Comparison of ENCODE assay signal across 2 cellular contexts in the genomic region with DNA sequence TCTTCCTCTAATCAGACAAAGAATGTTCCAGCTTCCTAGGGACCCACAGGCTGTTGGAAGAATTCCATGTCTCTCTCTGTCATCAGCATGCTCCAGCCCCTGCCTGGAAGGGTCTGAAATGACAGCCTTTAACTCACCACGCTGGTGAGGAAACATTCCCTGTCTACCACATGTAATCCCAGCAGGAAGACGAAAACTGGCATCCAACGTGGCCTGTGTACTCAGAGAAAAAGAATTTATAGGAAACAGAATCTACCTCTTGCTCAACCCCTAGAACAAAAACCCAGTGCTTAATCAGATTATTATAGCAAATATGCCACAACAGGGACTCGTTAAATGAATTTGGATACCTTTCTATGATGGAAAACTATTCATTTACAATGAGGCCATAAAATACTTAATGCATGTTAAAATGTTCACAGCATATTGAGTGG.
TF ChIP-seq lines count a peak whose summit lies in the region.

No MANE protein-coding gene starts in this region.

TF ChIP-seq in HEK293, 187 proteins besides CTCF, POLR2A, EP300 and RAD21 (continued from another document and continues in another):
- TF ChIP-seq, protein P1, sequence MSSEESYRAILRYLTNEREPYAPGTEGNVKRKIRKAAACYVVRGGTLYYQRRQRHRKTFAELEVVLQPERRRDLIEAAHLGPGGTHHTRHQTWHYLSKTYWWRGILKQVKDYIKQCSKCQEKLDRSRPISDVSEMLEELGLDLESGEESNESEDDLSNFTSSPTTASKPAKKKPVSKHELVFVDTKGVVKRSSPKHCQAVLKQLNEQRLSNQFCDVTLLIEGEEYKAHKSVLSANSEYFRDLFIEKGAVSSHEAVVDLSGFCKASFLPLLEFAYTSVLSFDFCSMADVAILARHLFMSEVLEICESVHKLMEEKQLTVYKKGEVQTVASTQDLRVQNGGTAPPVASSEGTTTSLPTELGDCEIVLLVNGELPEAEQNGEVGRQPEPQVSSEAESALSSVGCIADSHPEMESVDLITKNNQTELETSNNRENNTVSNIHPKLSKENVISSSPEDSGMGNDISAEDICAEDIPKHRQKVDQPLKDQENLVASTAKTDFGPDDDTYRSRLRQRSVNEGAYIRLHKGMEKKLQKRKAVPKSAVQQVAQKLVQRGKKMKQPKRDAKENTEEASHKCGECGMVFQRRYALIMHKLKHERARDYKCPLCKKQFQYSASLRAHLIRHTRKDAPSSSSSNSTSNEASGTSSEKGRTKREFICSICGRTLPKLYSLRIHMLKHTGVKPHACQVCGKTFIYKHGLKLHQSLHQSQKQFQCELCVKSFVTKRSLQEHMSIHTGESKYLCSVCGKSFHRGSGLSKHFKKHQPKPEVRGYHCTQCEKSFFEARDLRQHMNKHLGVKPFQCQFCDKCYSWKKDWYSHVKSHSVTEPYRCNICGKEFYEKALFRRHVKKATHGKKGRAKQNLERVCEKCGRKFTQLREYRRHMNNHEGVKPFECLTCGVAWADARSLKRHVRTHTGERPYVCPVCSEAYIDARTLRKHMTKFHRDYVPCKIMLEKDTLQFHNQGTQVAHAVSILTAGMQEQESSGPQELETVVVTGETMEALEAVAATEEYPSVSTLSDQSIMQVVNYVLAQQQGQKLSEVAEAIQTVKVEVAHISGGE (tag by site-specific recombination; conservative IDR thresholded peaks at IDR 0.05; ENCODE audit: low read depth): no peak
- TF ChIP-seq ZNF121 (tag by site-specific recombination; IDR thresholded peaks at IDR 0.05) (no peak; the same call in 1 of the 2 replicates), ZNF341 (tag by site-specific recombination; IDR thresholded peaks at IDR 0.05; ENCODE audit: low read depth) (0 out of 2 replicates have a peak, but pooled peaks have one; percentile 22), ZNF600 (tag by site-specific recombination; IDR thresholded peaks at IDR 0.05) (peak; percentile 70), ZNF37A (tag by site-specific recombination; IDR thresholded peaks at IDR 0.05) (no peak), ZNF830 (tag by site-specific recombination; IDR thresholded peaks at IDR 0.05; ENCODE audit: low read depth) (no peak), ZNF48 (tag by site-specific recombination; IDR thresholded peaks at IDR 0.05) (no peak), KLF16 (tag by site-specific recombination; IDR thresholded peaks at IDR 0.05) (0 out of 2 replicates have a peak, but pooled peaks have one; percentile 27), WT1 (tag by site-specific recombination; IDR thresholded peaks at IDR 0.05) (peak; percentile 42; the same call in 1 of the 2 replicates), ZFHX2 (tag by site-specific recombination; conservative IDR thresholded peaks at IDR 0.05) (no peak), ZNF843 (tag by site-specific recombination; IDR thresholded peaks at IDR 0.05) (peak; percentile 98), ZBTB21 (tag by site-specific recombination; IDR thresholded peaks at IDR 0.05) (no peak), ZNF19 (tag by site-specific recombination; IDR thresholded peaks at IDR 0.05; ENCODE audit: low read depth) (no peak), ZNF114 (tag by site-specific recombination; IDR thresholded peaks at IDR 0.05) (no peak), ZNF561 (tag by site-specific recombination; IDR thresholded peaks at IDR 0.05; ENCODE audit: borderline replicate concordance) (peak; percentile 86), ZNF558 (tag by site-specific recombination; IDR thresholded peaks at IDR 0.05) (no peak)
- TF ChIP-seq, protein P2, sequence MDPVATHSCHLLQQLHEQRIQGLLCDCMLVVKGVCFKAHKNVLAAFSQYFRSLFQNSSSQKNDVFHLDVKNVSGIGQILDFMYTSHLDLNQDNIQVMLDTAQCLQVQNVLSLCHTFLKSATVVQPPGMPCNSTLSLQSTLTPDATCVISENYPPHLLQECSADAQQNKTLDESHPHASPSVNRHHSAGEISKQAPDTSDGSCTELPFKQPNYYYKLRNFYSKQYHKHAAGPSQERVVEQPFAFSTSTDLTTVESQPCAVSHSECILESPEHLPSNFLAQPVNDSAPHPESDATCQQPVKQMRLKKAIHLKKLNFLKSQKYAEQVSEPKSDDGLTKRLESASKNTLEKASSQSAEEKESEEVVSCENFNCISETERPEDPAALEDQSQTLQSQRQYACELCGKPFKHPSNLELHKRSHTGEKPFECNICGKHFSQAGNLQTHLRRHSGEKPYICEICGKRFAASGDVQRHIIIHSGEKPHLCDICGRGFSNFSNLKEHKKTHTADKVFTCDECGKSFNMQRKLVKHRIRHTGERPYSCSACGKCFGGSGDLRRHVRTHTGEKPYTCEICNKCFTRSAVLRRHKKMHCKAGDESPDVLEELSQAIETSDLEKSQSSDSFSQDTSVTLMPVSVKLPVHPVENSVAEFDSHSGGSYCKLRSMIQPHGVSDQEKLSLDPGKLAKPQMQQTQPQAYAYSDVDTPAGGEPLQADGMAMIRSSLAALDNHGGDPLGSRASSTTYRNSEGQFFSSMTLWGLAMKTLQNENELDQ (tag by site-specific recombination; IDR thresholded peaks at IDR 0.05; ENCODE audit: low read depth): no peak
- TF ChIP-seq, protein P3, sequence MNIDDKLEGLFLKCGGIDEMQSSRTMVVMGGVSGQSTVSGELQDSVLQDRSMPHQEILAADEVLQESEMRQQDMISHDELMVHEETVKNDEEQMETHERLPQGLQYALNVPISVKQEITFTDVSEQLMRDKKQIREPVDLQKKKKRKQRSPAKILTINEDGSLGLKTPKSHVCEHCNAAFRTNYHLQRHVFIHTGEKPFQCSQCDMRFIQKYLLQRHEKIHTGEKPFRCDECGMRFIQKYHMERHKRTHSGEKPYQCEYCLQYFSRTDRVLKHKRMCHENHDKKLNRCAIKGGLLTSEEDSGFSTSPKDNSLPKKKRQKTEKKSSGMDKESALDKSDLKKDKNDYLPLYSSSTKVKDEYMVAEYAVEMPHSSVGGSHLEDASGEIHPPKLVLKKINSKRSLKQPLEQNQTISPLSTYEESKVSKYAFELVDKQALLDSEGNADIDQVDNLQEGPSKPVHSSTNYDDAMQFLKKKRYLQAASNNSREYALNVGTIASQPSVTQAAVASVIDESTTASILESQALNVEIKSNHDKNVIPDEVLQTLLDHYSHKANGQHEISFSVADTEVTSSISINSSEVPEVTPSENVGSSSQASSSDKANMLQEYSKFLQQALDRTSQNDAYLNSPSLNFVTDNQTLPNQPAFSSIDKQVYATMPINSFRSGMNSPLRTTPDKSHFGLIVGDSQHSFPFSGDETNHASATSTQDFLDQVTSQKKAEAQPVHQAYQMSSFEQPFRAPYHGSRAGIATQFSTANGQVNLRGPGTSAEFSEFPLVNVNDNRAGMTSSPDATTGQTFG (tag by site-specific recombination; IDR thresholded peaks at IDR 0.05; ENCODE audit: borderline replicate concordance): no peak
- TF ChIP-seq, protein P4, sequence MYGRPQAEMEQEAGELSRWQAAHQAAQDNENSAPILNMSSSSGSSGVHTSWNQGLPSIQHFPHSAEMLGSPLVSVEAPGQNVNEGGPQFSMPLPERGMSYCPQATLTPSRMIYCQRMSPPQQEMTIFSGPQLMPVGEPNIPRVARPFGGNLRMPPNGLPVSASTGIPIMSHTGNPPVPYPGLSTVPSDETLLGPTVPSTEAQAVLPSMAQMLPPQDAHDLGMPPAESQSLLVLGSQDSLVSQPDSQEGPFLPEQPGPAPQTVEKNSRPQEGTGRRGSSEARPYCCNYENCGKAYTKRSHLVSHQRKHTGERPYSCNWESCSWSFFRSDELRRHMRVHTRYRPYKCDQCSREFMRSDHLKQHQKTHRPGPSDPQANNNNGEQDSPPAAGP (tag by site-specific recombination; IDR thresholded peaks at IDR 0.05): no peak

TF ChIP-seq in GM23338, 12 proteins besides CTCF, POLR2A, EP300 and RAD21 (continued from another document):
- TF ChIP-seq, protein P5, sequence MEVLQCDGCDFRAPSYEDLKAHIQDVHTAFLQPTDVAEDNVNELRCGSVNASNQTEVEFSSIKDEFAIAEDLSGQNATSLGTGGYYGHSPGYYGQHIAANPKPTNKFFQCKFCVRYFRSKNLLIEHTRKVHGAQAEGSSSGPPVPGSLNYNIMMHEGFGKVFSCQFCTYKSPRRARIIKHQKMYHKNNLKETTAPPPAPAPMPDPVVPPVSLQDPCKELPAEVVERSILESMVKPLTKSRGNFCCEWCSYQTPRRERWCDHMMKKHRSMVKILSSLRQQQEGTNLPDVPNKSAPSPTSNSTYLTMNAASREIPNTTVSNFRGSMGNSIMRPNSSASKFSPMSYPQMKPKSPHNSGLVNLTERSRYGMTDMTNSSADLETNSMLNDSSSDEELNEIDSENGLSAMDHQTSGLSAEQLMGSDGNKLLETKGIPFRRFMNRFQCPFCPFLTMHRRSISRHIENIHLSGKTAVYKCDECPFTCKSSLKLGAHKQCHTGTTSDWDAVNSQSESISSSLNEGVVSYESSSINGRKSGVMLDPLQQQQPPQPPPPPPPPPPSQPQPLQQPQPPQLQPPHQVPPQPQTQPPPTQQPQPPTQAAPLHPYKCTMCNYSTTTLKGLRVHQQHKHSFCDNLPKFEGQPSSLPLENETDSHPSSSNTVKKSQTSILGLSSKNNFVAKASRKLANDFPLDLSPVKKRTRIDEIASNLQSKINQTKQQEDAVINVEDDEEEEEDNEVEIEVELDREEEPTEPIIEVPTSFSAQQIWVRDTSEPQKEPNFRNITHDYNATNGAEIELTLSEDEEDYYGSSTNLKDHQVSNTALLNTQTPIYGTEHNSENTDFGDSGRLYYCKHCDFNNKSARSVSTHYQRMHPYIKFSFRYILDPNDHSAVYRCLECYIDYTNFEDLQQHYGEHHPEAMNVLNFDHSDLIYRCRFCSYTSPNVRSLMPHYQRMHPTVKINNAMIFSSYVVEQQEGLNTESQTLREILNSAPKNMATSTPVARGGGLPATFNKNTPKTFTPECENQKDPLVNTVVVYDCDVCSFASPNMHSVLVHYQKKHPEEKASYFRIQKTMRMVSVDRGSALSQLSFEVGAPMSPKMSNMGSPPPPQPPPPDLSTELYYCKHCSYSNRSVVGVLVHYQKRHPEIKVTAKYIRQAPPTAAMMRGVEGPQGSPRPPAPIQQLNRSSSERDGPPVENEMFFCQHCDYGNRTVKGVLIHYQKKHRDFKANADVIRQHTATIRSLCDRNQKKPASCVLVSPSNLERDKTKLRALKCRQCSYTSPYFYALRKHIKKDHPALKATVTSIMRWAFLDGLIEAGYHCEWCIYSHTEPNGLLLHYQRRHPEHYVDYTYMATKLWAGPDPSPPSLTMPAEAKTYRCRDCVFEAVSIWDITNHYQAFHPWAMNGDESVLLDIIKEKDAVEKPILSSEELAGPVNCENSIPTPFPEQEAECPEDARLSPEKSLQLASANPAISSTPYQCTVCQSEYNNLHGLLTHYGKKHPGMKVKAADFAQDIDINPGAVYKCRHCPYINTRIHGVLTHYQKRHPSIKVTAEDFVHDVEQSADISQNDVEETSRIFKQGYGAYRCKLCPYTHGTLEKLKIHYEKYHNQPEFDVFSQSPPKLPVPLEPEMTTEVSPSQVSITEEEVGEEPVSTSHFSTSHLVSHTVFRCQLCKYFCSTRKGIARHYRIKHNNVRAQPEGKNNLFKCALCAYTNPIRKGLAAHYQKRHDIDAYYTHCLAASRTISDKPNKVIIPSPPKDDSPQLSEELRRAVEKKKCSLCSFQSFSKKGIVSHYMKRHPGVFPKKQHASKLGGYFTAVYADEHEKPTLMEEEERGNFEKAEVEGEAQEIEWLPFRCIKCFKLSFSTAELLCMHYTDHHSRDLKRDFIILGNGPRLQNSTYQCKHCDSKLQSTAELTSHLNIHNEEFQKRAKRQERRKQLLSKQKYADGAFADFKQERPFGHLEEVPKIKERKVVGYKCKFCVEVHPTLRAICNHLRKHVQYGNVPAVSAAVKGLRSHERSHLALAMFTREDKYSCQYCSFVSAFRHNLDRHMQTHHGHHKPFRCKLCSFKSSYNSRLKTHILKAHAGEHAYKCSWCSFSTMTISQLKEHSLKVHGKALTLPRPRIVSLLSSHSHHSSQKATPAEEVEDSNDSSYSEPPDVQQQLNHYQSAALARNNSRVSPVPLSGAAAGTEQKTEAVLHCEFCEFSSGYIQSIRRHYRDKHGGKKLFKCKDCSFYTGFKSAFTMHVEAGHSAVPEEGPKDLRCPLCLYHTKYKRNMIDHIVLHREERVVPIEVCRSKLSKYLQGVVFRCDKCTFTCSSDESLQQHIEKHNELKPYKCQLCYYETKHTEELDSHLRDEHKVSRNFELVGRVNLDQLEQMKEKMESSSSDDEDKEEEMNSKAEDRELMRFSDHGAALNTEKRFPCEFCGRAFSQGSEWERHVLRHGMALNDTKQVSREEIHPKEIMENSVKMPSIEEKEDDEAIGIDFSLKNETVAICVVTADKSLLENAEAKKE (CRISPR knock-in tag; IDR thresholded peaks at IDR 0.05): no peak
- no peak for TF ChIP-seq CREB1 (CRISPR knock-in tag; IDR thresholded peaks at IDR 0.05; ENCODE audit: low read depth)
- TF ChIP-seq, protein P6, sequence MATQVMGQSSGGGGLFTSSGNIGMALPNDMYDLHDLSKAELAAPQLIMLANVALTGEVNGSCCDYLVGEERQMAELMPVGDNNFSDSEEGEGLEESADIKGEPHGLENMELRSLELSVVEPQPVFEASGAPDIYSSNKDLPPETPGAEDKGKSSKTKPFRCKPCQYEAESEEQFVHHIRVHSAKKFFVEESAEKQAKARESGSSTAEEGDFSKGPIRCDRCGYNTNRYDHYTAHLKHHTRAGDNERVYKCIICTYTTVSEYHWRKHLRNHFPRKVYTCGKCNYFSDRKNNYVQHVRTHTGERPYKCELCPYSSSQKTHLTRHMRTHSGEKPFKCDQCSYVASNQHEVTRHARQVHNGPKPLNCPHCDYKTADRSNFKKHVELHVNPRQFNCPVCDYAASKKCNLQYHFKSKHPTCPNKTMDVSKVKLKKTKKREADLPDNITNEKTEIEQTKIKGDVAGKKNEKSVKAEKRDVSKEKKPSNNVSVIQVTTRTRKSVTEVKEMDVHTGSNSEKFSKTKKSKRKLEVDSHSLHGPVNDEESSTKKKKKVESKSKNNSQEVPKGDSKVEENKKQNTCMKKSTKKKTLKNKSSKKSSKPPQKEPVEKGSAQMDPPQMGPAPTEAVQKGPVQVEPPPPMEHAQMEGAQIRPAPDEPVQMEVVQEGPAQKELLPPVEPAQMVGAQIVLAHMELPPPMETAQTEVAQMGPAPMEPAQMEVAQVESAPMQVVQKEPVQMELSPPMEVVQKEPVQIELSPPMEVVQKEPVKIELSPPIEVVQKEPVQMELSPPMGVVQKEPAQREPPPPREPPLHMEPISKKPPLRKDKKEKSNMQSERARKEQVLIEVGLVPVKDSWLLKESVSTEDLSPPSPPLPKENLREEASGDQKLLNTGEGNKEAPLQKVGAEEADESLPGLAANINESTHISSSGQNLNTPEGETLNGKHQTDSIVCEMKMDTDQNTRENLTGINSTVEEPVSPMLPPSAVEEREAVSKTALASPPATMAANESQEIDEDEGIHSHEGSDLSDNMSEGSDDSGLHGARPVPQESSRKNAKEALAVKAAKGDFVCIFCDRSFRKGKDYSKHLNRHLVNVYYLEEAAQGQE (IDR thresholded peaks at IDR 0.05; ENCODE audit: unreplicated experiment): no peak
- TF ChIP-seq, protein P7, sequence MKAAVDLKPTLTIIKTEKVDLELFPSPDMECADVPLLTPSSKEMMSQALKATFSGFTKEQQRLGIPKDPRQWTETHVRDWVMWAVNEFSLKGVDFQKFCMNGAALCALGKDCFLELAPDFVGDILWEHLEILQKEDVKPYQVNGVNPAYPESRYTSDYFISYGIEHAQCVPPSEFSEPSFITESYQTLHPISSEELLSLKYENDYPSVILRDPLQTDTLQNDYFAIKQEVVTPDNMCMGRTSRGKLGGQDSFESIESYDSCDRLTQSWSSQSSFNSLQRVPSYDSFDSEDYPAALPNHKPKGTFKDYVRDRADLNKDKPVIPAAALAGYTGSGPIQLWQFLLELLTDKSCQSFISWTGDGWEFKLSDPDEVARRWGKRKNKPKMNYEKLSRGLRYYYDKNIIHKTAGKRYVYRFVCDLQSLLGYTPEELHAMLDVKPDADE (IDR thresholded peaks at IDR 0.05): no peak
- TF ChIP-seq EZH2phosphoT487 (IDR thresholded peaks at IDR 0.05; ENCODE audit: unreplicated experiment): no peak
- no peak for TF ChIP-seq JUNB (IDR thresholded peaks at IDR 0.05; ENCODE audit: unreplicated experiment)
- TF ChIP-seq NANOG (IDR thresholded peaks at IDR 0.05; ENCODE audit: borderline replicate concordance): no peak
- TF ChIP-seq ZNF114 (CRISPR knock-in tag; IDR thresholded peaks at IDR 0.05): no peak
